Comparison of ENCODE assay signal across 8 cellular contexts in genomic region chr10:104267721-104268690, GRCh38. TPM values are rescaled to one million over a fixed set of nuclear protein-coding genes. Genes with fewer than 3 reads are reported as not detected.
A peak's percentile ranks its signal among the peaks of the same experiment; 100 is the strongest.
DNase-seq lines count a peak whose midpoint lies in the region; ATAC-seq and TF ChIP-seq lines count a peak whose summit lies in the region.

No MANE protein-coding gene starts in this region.

- TF ChIP-seq CTCF in SK-N-SH (IDR thresholded peaks at IDR 0.05) (no peak), esophagus muscularis mucosa (IDR thresholded peaks at IDR 0.05) (no peak), progenitor cell of endocrine pancreas (IDR thresholded peaks at IDR 0.05; ENCODE audit: unreplicated experiment) (no peak)

- peaks cover 44% of the 10 kb centered on the region for H3K36me3 Mint-ChIP-seq in activated CD4-positive, alpha-beta T cell treated with anti-CD3 and anti-CD28 coated beads, Interleukin-2, amount 10 ng/mL, durations not matched to agents 7 days and 5 days (ENCODE audit: low read depth)
- peaks cover 10% of the 10 kb centered on the region for H3K36me3 Mint-ChIP-seq in progenitor cell of endocrine pancreas (ENCODE audit: insufficient read depth)

- TF ChIP-seq EP300 in SK-N-SH (IDR thresholded peaks at IDR 0.05; ENCODE audit: borderline replicate concordance in 1 of 2, low read depth in 1 of 2, low read length in 1 of 2) (no peak), esophagus muscularis mucosa (IDR thresholded peaks at IDR 0.05) (no peak)

- no peak for TF ChIP-seq POLR2A in esophagus muscularis mucosa (IDR thresholded peaks at IDR 0.05; ENCODE audit: low read depth)

- 59% methylated on average over 23 of the region's 23 CpGs for WGBS in SK-N-SH (ENCODE audit: low lambda C conversion rate)
- WGBS in esophagus muscularis mucosa, result 59% methylated on average over 23 of the region's 23 CpGs

- peak overlapping the region; percentile 81 for H3K4me2 ChIP-seq in SK-N-SH

- H3K9me3 Mint-ChIP-seq in activated CD4-positive, alpha-beta T cell treated with anti-CD3 and anti-CD28 coated beads, Interleukin-2, amount 10 ng/mL, durations not matched to agents 7 days and 5 days, result no peaks in the 10 kb centered on the region
- no peaks in the 10 kb centered on the region for H3K9me3 Mint-ChIP-seq in progenitor cell of endocrine pancreas (ENCODE audit: low read depth)

- H3K9ac ChIP-seq in SK-N-SH, result peak overlapping the region; percentile 75

- peaks cover 42% of the 10 kb centered on the region for H3K4me1 Mint-ChIP-seq in activated CD4-positive, alpha-beta T cell treated with anti-CD3 and anti-CD28 coated beads, Interleukin-2, amount 10 ng/mL, durations not matched to agents 7 days and 5 days
- peaks cover 7% of the 10 kb centered on the region for H3K4me1 Mint-ChIP-seq in progenitor cell of endocrine pancreas (ENCODE audit: low read depth)

- DNase-seq in SK-N-SH (no peak), esophagus muscularis mucosa (ENCODE audit: extremely low spot score) (no peak), progenitor cell of endocrine pancreas (ENCODE audit: low spot score, unreplicated experiment) (no peak), putamen (ENCODE audit: low spot score) (no peak), medulla oblongata (ENCODE audit: extremely low spot score) (no peak)
- DNase-seq in activated CD4-positive, alpha-beta T cell treated with anti-CD3 and anti-CD28 coated beads, Interleukin-2, amount 10 ng/mL, durations not matched to agents 7 days and 5 days, result no peak

- peak overlapping the region; percentile 55 to 71 for H3K27ac ChIP-seq in SK-N-SH (ENCODE audit: low read depth in 2 of 2, low read length in 1 of 2)
- H3K27ac ChIP-seq in esophagus muscularis mucosa (replicated peaks in 1 of 4), result peak overlapping the region; percentile 84 to 94 (median 90)

- peak overlapping the region; percentile 45; the same call in 1 of the 2 replicates for H2AFZ ChIP-seq in SK-N-SH (ENCODE audit: low read depth)

- TF ChIP-seq RAD21 in SK-N-SH (IDR thresholded peaks at IDR 0.05; ENCODE audit: low read length), result no peak

- peak overlapping the region; percentile 97 for H3K27ac Mint-ChIP-seq in activated CD4-positive, alpha-beta T cell treated with anti-CD3 and anti-CD28 coated beads, Interleukin-2, amount 10 ng/mL, durations not matched to agents 7 days and 5 days
- H3K27ac Mint-ChIP-seq in progenitor cell of endocrine pancreas, result peak overlapping the region; percentile 96

- CTCF ChIA-PET in SK-N-SH (lab: Yijun Ruan, JAX), result interaction anchor here (2.8 kb wide), 1 partner anchor 12 kb away, joined by 7 read pairs; no protein-coding TSS in a partner anchor
- CTCF ChIA-PET in activated CD4-positive, alpha-beta T cell treated with anti-CD3 and anti-CD28 coated beads, Interleukin-2, amount 10 ng/mL, durations not matched to agents 7 days and 5 days (lab: Charles Lee), result interaction anchor here (1.2 kb wide), 2 partner anchors 11 to 14 kb away, joined by 4 to 5 read pairs; no protein-coding TSS in a partner anchor

- 0 out of 2 replicates have a peak, but pooled peaks cover 5% of the 10 kb centered on the region for H4K20me1 ChIP-seq in SK-N-SH (ENCODE audit: insufficient read depth)

- H3K36me3 ChIP-seq in SK-N-SH (replicated peaks in 1 of 2; ENCODE audit: control insufficient read depth in 1 of 2, insufficient read depth in 2 of 2, low read length in 1 of 2) (peaks cover 42 to 54% of the 10 kb centered on the region in 2 experiments), esophagus muscularis mucosa (peaks cover 21 to 57% (median 48%) of the 10 kb centered on the region in 4 donors)

- intact Hi-C loops in esophagus muscularis mucosa (cut with DNase I), result loop anchor here (5.0 kb wide), 1 partner anchor 146 kb away; the partner anchor contains the start of gene SFR1

- H3K9me3 ChIP-seq in SK-N-SH (no peaks in the 10 kb centered on the region), esophagus muscularis mucosa (no peaks in the 10 kb centered on the region)

- H3K4me3 Mint-ChIP-seq in activated CD4-positive, alpha-beta T cell treated with anti-CD3 and anti-CD28 coated beads, Interleukin-2, amount 10 ng/mL, durations not matched to agents 7 days and 5 days, result peak overlapping the region; percentile 91
- H3K4me3 Mint-ChIP-seq in progenitor cell of endocrine pancreas (ENCODE audit: low read depth), result peak overlapping the region; percentile 88

- H3K79me2 ChIP-seq in SK-N-SH (ENCODE audit: insufficient read depth), result peaks cover 54% of the 10 kb centered on the region

- ATAC-seq in SK-N-SH treated with all-trans-retinoic acid at 6 μM for 48 hours (no peak; the same call in 2 of the 3 replicates), GM18867 (IDR thresholded peaks at IDR 0.05; ENCODE audit: unreplicated experiment) (no peak)

- no peaks in the 10 kb centered on the region for H3K27me3 ChIP-seq in SK-N-SH (ENCODE audit: insufficient read depth)
- H3K27me3 ChIP-seq in esophagus muscularis mucosa, result no peaks in the 10 kb centered on the region

- no peaks in the 10 kb centered on the region for H3K9me2 ChIP-seq in SK-N-SH

- POLR2A ChIA-PET in SK-N-SH (lab: Yijun Ruan, JAX), result interaction anchor here (0.6 to 1.9 kb wide), 2 partner anchors 13 to 17 kb away, joined by 3 to 10 read pairs; partner anchors contain the start of gene GSTO1
- POLR2A ChIA-PET in activated CD4-positive, alpha-beta T cell treated with anti-CD3 and anti-CD28 coated beads, Interleukin-2, amount 10 ng/mL, durations not matched to agents 7 days and 5 days (lab: Charles Lee), result no interaction called here

- H3K4me3 ChIP-seq in SK-N-SH (ENCODE audit: low read depth in 2 of 2, low read length in 1 of 2) (peak overlapping the region; percentile 66 to 97), esophagus muscularis mucosa (peak overlapping the region; percentile 69 to 93 (median 84))

- H3K4me1 ChIP-seq in SK-N-SH (ENCODE audit: control insufficient read depth in 1 of 2, insufficient read depth in 2 of 2, low read depth in 1 of 2, low read length in 1 of 2) (peaks cover 0 to 11% of the 10 kb centered on the region in 2 experiments; a peak in 2 of 4 replicates), esophagus muscularis mucosa (peaks cover 9 to 26% (median 21%) of the 10 kb centered on the region in 4 donors)

- H3F3A ChIP-seq in SK-N-SH (replicated peaks; ENCODE audit: insufficient read depth), result peaks cover 30% of the 10 kb centered on the region

- H3K27me3 Mint-ChIP-seq in activated CD4-positive, alpha-beta T cell treated with anti-CD3 and anti-CD28 coated beads, Interleukin-2, amount 10 ng/mL, durations not matched to agents 7 days and 5 days, result peaks cover 2% of the 10 kb centered on the region
- no peaks in the 10 kb centered on the region for H3K27me3 Mint-ChIP-seq in progenitor cell of endocrine pancreas

TF ChIP-seq in SK-N-SH, 30 proteins besides CTCF, POLR2A, EP300 and RAD21 (continues in another document):
- TF ChIP-seq MEF2A (IDR thresholded peaks at IDR 0.05; ENCODE audit: borderline replicate concordance, low read depth), result no peak
- TF ChIP-seq ELF1 (IDR thresholded peaks at IDR 0.05), result no peak
- TF ChIP-seq RXRA (IDR thresholded peaks at IDR 0.05; ENCODE audit: borderline replicate concordance, low read depth), result no peak
- no peak for TF ChIP-seq IRF3 (IDR thresholded peaks at IDR 0.05; ENCODE audit: low read depth, low read length)

TF ChIP-seq in SK-N-SH treated with all-trans-retinoic acid at 6 μM for 48 hours, 23 proteins besides CTCF, POLR2A, EP300 and RAD21:
- TF ChIP-seq POU6F1 (CRISPR knock-in tag; IDR thresholded peaks at IDR 0.05; ENCODE audit: borderline replicate concordance, low read depth) (no peak), ISL1 (CRISPR knock-in tag; IDR thresholded peaks at IDR 0.05) (no peak), ARNTL (CRISPR knock-in tag; IDR thresholded peaks at IDR 0.05; ENCODE audit: borderline replicate concordance, low read depth) (no peak), CSDC2 (CRISPR knock-in tag; IDR thresholded peaks at IDR 0.05) (no peak), SNAI2 (CRISPR knock-in tag; IDR thresholded peaks at IDR 0.05) (no peak)

RNA-seq across cellular contexts. Expression of gene GSTO2, which starts 1.0 kb away (rescaled TPM):
- 0.47 and 0.49 TPM in 2 replicates for polyA plus RNA-seq in SK-N-SH (2012; rRNA removed)
- 0.33 and 0.46 TPM in 2 replicates for polyA plus RNA-seq in SK-N-SH (2012; cell fraction: cytosol; rRNA removed)
- 0.58 and 0.73 TPM in 2 replicates for polyA plus RNA-seq in SK-N-SH (2012; cell fraction: nucleus; rRNA removed)
- total RNA-seq in activated CD4-positive, alpha-beta T cell treated with anti-CD3 and anti-CD28 coated beads, Interleukin-2, amount 10 ng/mL, durations not matched to agents 7 days and 5 days, result 1 to 10 TPM in 1 of 2 experiments, under 1 TPM in 1; 0.81 to 1.3 TPM
- under 1 TPM; 0.42 to 0.99 (median 0.63) TPM for total RNA-seq in esophagus muscularis mucosa
- total RNA-seq in progenitor cell of endocrine pancreas, result 9.6 and 9.8 TPM in 2 replicates

RNA-seq across cellular contexts. Expression of gene GSTO1, which starts 13.3 kb away (rescaled TPM):
- polyA plus RNA-seq in SK-N-SH (2012; rRNA removed), result 114 and 126 TPM in 2 replicates
- polyA plus RNA-seq in SK-N-SH (2012; cell fraction: cytosol; rRNA removed), result 145 and 188 TPM in 2 replicates
- polyA plus RNA-seq in SK-N-SH (2012; cell fraction: nucleus; rRNA removed), result 58.2 and 67.8 TPM in 2 replicates
- 100 to 1,000 TPM; 129 to 139 TPM for total RNA-seq in activated CD4-positive, alpha-beta T cell treated with anti-CD3 and anti-CD28 coated beads, Interleukin-2, amount 10 ng/mL, durations not matched to agents 7 days and 5 days
- total RNA-seq in esophagus muscularis mucosa, result 100 to 1,000 TPM; 123 to 172 (median 152) TPM
- total RNA-seq in progenitor cell of endocrine pancreas, result 107 and 127 TPM in 2 replicates

RNA-seq across cellular contexts. Expression of gene CFAP43, which starts 35.8 kb away (rescaled TPM):
- 0.23 and 0.35 TPM in 2 replicates for polyA plus RNA-seq in SK-N-SH (2012; rRNA removed)
- polyA plus RNA-seq in SK-N-SH (2012; cell fraction: cytosol; rRNA removed), result 0.28 and 0.37 TPM in 2 replicates
- polyA plus RNA-seq in SK-N-SH (2012; cell fraction: nucleus; rRNA removed), result 0.66 and 0.85 TPM in 2 replicates
- total RNA-seq in activated CD4-positive, alpha-beta T cell treated with anti-CD3 and anti-CD28 coated beads, Interleukin-2, amount 10 ng/mL, durations not matched to agents 7 days and 5 days, result not detected
- total RNA-seq in esophagus muscularis mucosa (under 1 TPM in 2 of 4 donors, not detected in 2; 0.17 to 0.33 TPM), progenitor cell of endocrine pancreas (4.7 and 5.4 TPM in 2 replicates)
